12 cellular contexts compared by ENCODE assay signal in genomic region chr9:33867747-33868429, GRCh38. TPM values are rescaled to one million over a fixed set of nuclear protein-coding genes. Genes with fewer than 3 reads are reported as not detected.
DNase-seq lines count a peak whose midpoint lies in the region; ATAC-seq, FAIRE-seq and TF ChIP-seq lines count a peak whose summit lies in the region.
"Had no signal": no experiment of that assay in that cellular context is flagged by ENCODE, and none has a peak within 500 bp of the region (broad histone marks: within the 10 kb centered on the region; RNA-seq: fewer than 3 reads in every experiment).

No MANE protein-coding gene starts in this region.

- H3K4me2 ChIP-seq in SU-DHL-6 (ENCODE audit: low read depth, low read length, poor library complexity, severe bottlenecking): peak overlapping the region; percentile 54

- no peaks in the 10 kb centered on the region for H3K27me3 ChIP-seq in SU-DHL-6 (ENCODE audit: low read length)
- no peaks in the 10 kb centered on the region for H3K27me3 ChIP-seq in prostate gland (replicated peaks; ENCODE audit: insufficient read depth)
- H3K27me3 ChIP-seq: MG63 had no signal

- H3K9me3 ChIP-seq in SU-DHL-6 (ENCODE audit: insufficient read depth, low read length): no peaks in the 10 kb centered on the region
- H3K9me3 ChIP-seq in prostate gland: no peaks in the 10 kb centered on the region
- H3K9me3 ChIP-seq: MG63 had no signal

- intact Hi-C loops in Right ventricle myocardium superior (cut with DNase I) (no loop called here), prostate gland (cut with DNase I) (no loop called here)

- H3K79me2 ChIP-seq in SU-DHL-6 (ENCODE audit: insufficient read depth, low read length): peaks cover 84% of the 10 kb centered on the region

- H3K9ac ChIP-seq in SU-DHL-6 (ENCODE audit: low read length): peak overlapping the region; percentile 52

- peak overlapping the region; percentile 14 for H3K4me3 ChIP-seq in SU-DHL-6 (ENCODE audit: insufficient read depth, low read length, poor library complexity, severe bottlenecking)
- no peak overlapping the region for H3K4me3 ChIP-seq in prostate gland
- H3K4me3 ChIP-seq: MG63 had no signal

- TF ChIP-seq POLR2A in prostate gland (IDR thresholded peaks at IDR 0.05): no peak
- TF ChIP-seq POLR2A in GM12891 (IDR thresholded peaks at IDR 0.05; ENCODE audit: low read depth, low read length): no peak

- H3K27ac ChIP-seq in SU-DHL-6 (ENCODE audit: low read depth, low read length): peak overlapping the region; percentile 98
- peak overlapping the region; percentile 36 to 52 for H3K27ac ChIP-seq in prostate gland

- peaks cover 86% of the 10 kb centered on the region for H3F3A ChIP-seq in SU-DHL-6 (ENCODE audit: insufficient read depth)

- ATAC-seq in Right ventricle myocardium superior (ENCODE audit: poor library complexity): peak; percentile 86
- ATAC-seq in GM21786 (IDR thresholded peaks at IDR 0.05; ENCODE audit: unreplicated experiment): no peak
- ATAC-seq: CD8-positive, alpha-beta T cell had no signal

- FAIRE-seq in GM12891 (lab: Jason Lieb, UNC): no peak

- TF ChIP-seq CTCF in SU-DHL-6 (IDR thresholded peaks at IDR 0.05; ENCODE audit: insufficient read depth, low read length, poor library complexity, severe bottlenecking) (no peak), prostate gland (IDR thresholded peaks at IDR 0.05) (no peak)

- no peak overlapping the region for H2AFZ ChIP-seq in SU-DHL-6 (ENCODE audit: low read depth, low read length, severe bottlenecking)

- H3K36me3 ChIP-seq in SU-DHL-6 (ENCODE audit: low read length) (peaks cover 15% of the 10 kb centered on the region), prostate gland (no peaks in the 10 kb centered on the region)
- H3K36me3 ChIP-seq: MG63 had no signal

- peaks cover 11% of the 10 kb centered on the region for H3K4me1 ChIP-seq in prostate gland (replicated peaks)

- DNase-seq in Ammon's horn (ENCODE audit: low spot score) (peak; percentile 12), Right ventricle myocardium superior (peak; percentile 78), prostate gland (ENCODE audit: low spot score) (no peak), GM19238 (ENCODE audit: insufficient read length, low spot score) (no peak), NAMALWA (ENCODE audit: low spot score) (no peak), GM12891 (ENCODE audit: insufficient read length, low spot score) (no peak)
- DNase-seq: activated CD8-positive, alpha-beta memory T cell treated with anti-CD3 and anti-CD28 coated beads, Interleukin-2, amount 50 U/mL, for 48 hours; CD8-positive, alpha-beta T cell; central memory CD4-positive, alpha-beta T cell; MG63 had no signal

- H3K9me2 ChIP-seq in SU-DHL-6 (replicated peaks; ENCODE audit: insufficient read depth, low read length): no peaks in the 10 kb centered on the region

- H4K20me1 ChIP-seq in SU-DHL-6 (ENCODE audit: low read depth, low read length): no peaks in the 10 kb centered on the region

- WGBS in prostate gland: 39% methylated on average over 11 of the region's 11 CpGs

TF ChIP-seq in GM12891, 5 proteins besides CTCF, POLR2A, EP300 and RAD21:
- no peak for TF ChIP-seq TAF1 (IDR thresholded peaks at IDR 0.05; ENCODE audit: low read depth, low read length)
- no peak for TF ChIP-seq POLR2AphosphoS5 (IDR thresholded peaks at IDR 0.05; ENCODE audit: low read depth, low read length)
- no peak for TF ChIP-seq SPI1 (IDR thresholded peaks at IDR 0.05; ENCODE audit: low read depth, low read length)
- TF ChIP-seq PAX5 (IDR thresholded peaks at IDR 0.05; ENCODE audit: insufficient read depth, low read length, severe bottlenecking): no peak
- TF ChIP-seq POU2F2 (IDR thresholded peaks at IDR 0.05; ENCODE audit: low read depth, low read length): no peak

RNA-seq across cellular contexts. Expression of gene UBE2R2, which starts 50.9 kb away (rescaled TPM):
- total RNA-seq in Right ventricle myocardium superior (44.4 TPM), prostate gland (10 to 100 TPM; 25.6 to 42.7 TPM)
- 23.1 TPM for polyA plus RNA-seq in GM12891 (2012; ENCODE audit: low read depth, missing spikeins)

Comparison
In these comparisons a context has a peak if more than half of its experiments do, and no peak if none do; other contexts are left out.
1. DNase-seq: peak in Ammon's horn (single experiment) and Right ventricle myocardium superior (single experiment); none in prostate gland (single experiment), GM19238 (single experiment), NAMALWA (single experiment) and GM12891 (single experiment).